9 cellular contexts compared by ENCODE assay signal in genomic region chr6:5214570-5215052, GRCh38. TPM values are rescaled to one million over a fixed set of nuclear protein-coding genes. Genes with fewer than 3 reads are reported as not detected.
A peak's percentile ranks its signal among the peaks of the same experiment; 100 is the strongest.
DNase-seq lines count a peak whose midpoint lies in the region; ATAC-seq and TF ChIP-seq lines count a peak whose summit lies in the region.
"Had no signal": no experiment of that assay in that cellular context is flagged by ENCODE, and none has a peak within 500 bp of the region (broad histone marks: within the 10 kb centered on the region; RNA-seq: fewer than 3 reads in every experiment).

No MANE protein-coding gene starts in this region.

- ATAC-seq in psoas muscle, result peak; percentile 44 to 87 (median 63)
- no peak for ATAC-seq in GM19328 (IDR thresholded peaks at IDR 0.05; ENCODE audit: unreplicated experiment)

- peaks cover 5% of the 10 kb centered on the region for H3K36me3 Mint-ChIP-seq in T-helper 2 cell treated with Interferon-gamma antibody and Interleukin-4, amounts not matched to agents 5 μg/mL and 100 μg/mL, for 36 hours (ENCODE audit: low read depth)

- peaks cover 8% of the 10 kb centered on the region for H3K4me1 Mint-ChIP-seq in T-helper 2 cell treated with Interferon-gamma antibody and Interleukin-4, amounts not matched to agents 5 μg/mL and 100 μg/mL, for 36 hours (ENCODE audit: low read depth)

- peak; percentile 41 for DNase-seq in AG08396 (ENCODE audit: low spot score)
- peak; percentile 28 for DNase-seq in GM23248
- peak; percentile 15 for DNase-seq in T-helper 2 cell treated with Interferon-gamma antibody and Interleukin-4, amounts not matched to agents 5 μg/mL and 100 μg/mL, for 36 hours (ENCODE audit: low spot score)
- DNase-seq in fibroblast of pulmonary artery (ENCODE audit: low read depth), result peak; percentile 97
- DNase-seq in psoas muscle, result peak in 1 of 2 donors; percentile 29
- DNase-seq in putamen (ENCODE audit: low spot score), result no peak
- no peak for DNase-seq in NOMO-1 (lab: John Stamatoyannopoulos, UW; ENCODE audit: unreplicated experiment in 2 of 2)

- H3K4me3 ChIP-seq in GM23248 (no peak overlapping the region), fibroblast of pulmonary artery (replicated peaks; ENCODE audit: low read depth, low read length) (no peak overlapping the region), psoas muscle (no peak overlapping the region)

- no peak overlapping the region for H3K27ac Mint-ChIP-seq in T-helper 2 cell treated with Interferon-gamma antibody and Interleukin-4, amounts not matched to agents 5 μg/mL and 100 μg/mL, for 36 hours

- H3K9ac ChIP-seq in GM23248, result no peak overlapping the region

- no peaks in the 10 kb centered on the region for H3K27me3 ChIP-seq in GM23248 (replicated peaks; ENCODE audit: insufficient read depth)
- H3K27me3 ChIP-seq in psoas muscle (ENCODE audit: insufficient read depth in 3 of 3, low read length in 2 of 3), result no peaks in the 10 kb centered on the region

- TF ChIP-seq CTCF in fibroblast of pulmonary artery (IDR thresholded peaks at IDR 0.05; ENCODE audit: low read length, missing control alignments) (peak; percentile 88), psoas muscle (IDR thresholded peaks at IDR 0.05) (peak; percentile 51)

- H3F3A ChIP-seq in GM23248 (ENCODE audit: insufficient read depth), result 0 out of 2 replicates have a peak, but pooled peaks cover 11% of the 10 kb centered on the region

- H3K27ac ChIP-seq in GM23248, result no peak overlapping the region
- no peak overlapping the region for H3K27ac ChIP-seq in psoas muscle
- H3K27ac ChIP-seq: epithelial cell of prostate had no signal

- WGBS in GM23248 (ENCODE audit: low coverage in 1 of 2, low lambda C conversion rate in 2 of 2, missing lambda C conversion rate in 2 of 2), 2 experiments, result 79 to 80% methylated on average over 10 of the region's 10 CpGs
- WGBS in psoas muscle, 3 donors, result 71 to 74% (median 73%) methylated on average over 10 of the region's 10 CpGs

- H3K4me2 ChIP-seq in GM23248 (ENCODE audit: unreplicated experiment), result no peak overlapping the region

- no peaks in the 10 kb centered on the region; the same call in 1 of the 2 replicates for H4K20me1 ChIP-seq in GM23248 (ENCODE audit: insufficient read depth)

- no peaks in the 10 kb centered on the region for H3K9me2 ChIP-seq in GM23248 (ENCODE audit: insufficient read depth)

- H3K4me1 ChIP-seq in GM23248 (ENCODE audit: insufficient read depth) (no peaks in the 10 kb centered on the region), psoas muscle (no peaks in the 10 kb centered on the region)

- H3K36me3 ChIP-seq in GM23248 (ENCODE audit: low read depth) (no peaks in the 10 kb centered on the region), psoas muscle (ENCODE audit: insufficient read depth in 1 of 2, low read depth in 1 of 2) (peaks cover 0 to 30% of the 10 kb centered on the region in 2 donors)

- H3K9me3 Mint-ChIP-seq in T-helper 2 cell treated with Interferon-gamma antibody and Interleukin-4, amounts not matched to agents 5 μg/mL and 100 μg/mL, for 36 hours, result no peaks in the 10 kb centered on the region

- H3K27me3 Mint-ChIP-seq in T-helper 2 cell treated with Interferon-gamma antibody and Interleukin-4, amounts not matched to agents 5 μg/mL and 100 μg/mL, for 36 hours (ENCODE audit: low read depth), result no peaks in the 10 kb centered on the region

- in situ Hi-C loops in GM23248 (cut with MboI), result no loop called here

- H3K4me3 Mint-ChIP-seq in T-helper 2 cell treated with Interferon-gamma antibody and Interleukin-4, amounts not matched to agents 5 μg/mL and 100 μg/mL, for 36 hours, result no peak overlapping the region

- no peak overlapping the region for H2AFZ ChIP-seq in GM23248

- no peaks in the 10 kb centered on the region for H3K9me3 ChIP-seq in GM23248 (ENCODE audit: low read depth)
- no peaks in the 10 kb centered on the region for H3K9me3 ChIP-seq in psoas muscle

- H3K79me2 ChIP-seq in GM23248 (ENCODE audit: insufficient read depth), result no peaks in the 10 kb centered on the region

- intact Hi-C loops in psoas muscle (cut with DNase I), result loop anchor here in 1 of 2 donors (5.0 to 10.0 kb wide), 2 partner anchors 43 to 180 kb away; no protein-coding TSS in a partner anchor

RNA-seq across cellular contexts. Expression of gene LYRM4, which starts 46.1 kb away (rescaled TPM):
- 18.7 and 28.0 TPM in 2 replicates for total RNA-seq in GM23248 (2014; rRNA removed; shearing (Covaris generic))
- polyA plus RNA-seq in GM23248 (2016; fragmentation: Nextera tagmentation; extraction: Ambion mirVana) (27.1 and 30.3 TPM in 2 replicates), psoas muscle (10 to 100 TPM; 13.4 to 19.1 (median 15.0) TPM)
- 10 to 100 TPM; 11.3 to 21.1 (median 16.2) TPM for total RNA-seq in psoas muscle

RNA-seq across cellular contexts. Expression of gene FARS2, which starts 46.7 kb away (rescaled TPM):
- 10.2 and 16.5 TPM in 2 replicates for total RNA-seq in GM23248 (2014; rRNA removed; shearing (Covaris generic))
- polyA plus RNA-seq in GM23248 (2016; fragmentation: Nextera tagmentation; extraction: Ambion mirVana) (14.7 and 15.1 TPM in 2 replicates), psoas muscle (10 to 100 TPM; 13.0 to 17.3 (median 13.4) TPM)
- total RNA-seq in psoas muscle, result 10 to 100 TPM; 10.6 to 17.5 (median 15.8) TPM

Comparison
In these comparisons a context has a peak if more than half of its experiments do, and no peak if none do; other contexts are left out.
1. DNase-seq: peak in AG08396 (single experiment), GM23248 (single experiment), T-helper 2 cell treated with Interferon-gamma antibody and Interleukin-4, amounts not matched to agents 5 μg/mL and 100 μg/mL, for 36 hours (single experiment) and fibroblast of pulmonary artery (single experiment); none in putamen (single experiment) and NOMO-1 (0 of 2).